ENCODE assay signal across 8 cellular contexts in genomic region chr1:88998716-88999115, GRCh38. TPM values are rescaled to one million over a fixed set of nuclear protein-coding genes. Genes with fewer than 3 reads are reported as not detected.
A peak's percentile ranks its signal among the peaks of the same experiment; 100 is the strongest.
DNase-seq lines count a peak whose midpoint lies in the region; TF ChIP-seq lines count a peak whose summit lies in the region.

No MANE protein-coding gene starts in this region.

- intact Hi-C loops in dorsolateral prefrontal cortex (cut with DNase I) = loop anchor here (5.0 kb wide), 3 partner anchors 359 to 459 kb away; no protein-coding TSS in a partner anchor

- H4K5ac ChIP-seq in H9 (ENCODE audit: insufficient read length, low read depth, low read length) (no peak overlapping the region), mesendoderm (ENCODE audit: low read length) (no peak overlapping the region)

- H3K4me3 ChIP-seq in MM.1S (ENCODE audit: low read length) = no peak overlapping the region
- no peak overlapping the region for H3K4me3 ChIP-seq in Peyer's patch
- H3K4me3 ChIP-seq in dorsolateral prefrontal cortex = no peak overlapping the region
- H3K4me3 ChIP-seq in mesendoderm (ENCODE audit: low read length) = no peak overlapping the region

- no peak overlapping the region for H3K4me2 ChIP-seq in H9 (ENCODE audit: insufficient read depth, insufficient read length, low read length)
- no peak overlapping the region for H3K4me2 ChIP-seq in MM.1S (ENCODE audit: low read depth, low read length)
- no peak overlapping the region for H3K4me2 ChIP-seq in mesendoderm (ENCODE audit: low read length)

- H3K9me3 ChIP-seq in H9 (ENCODE audit: control insufficient read depth, low read depth, low read length) (no peaks in the 10 kb centered on the region), MM.1S (replicated peaks; ENCODE audit: insufficient read depth, low read length) (no peaks in the 10 kb centered on the region), Peyer's patch (no peaks in the 10 kb centered on the region)

- H3K27me3 ChIP-seq in H9 (ENCODE audit: insufficient read depth, low read length) (no peaks in the 10 kb centered on the region), MM.1S (replicated peaks; ENCODE audit: insufficient read depth, low read length) (no peaks in the 10 kb centered on the region), Peyer's patch (no peaks in the 10 kb centered on the region), dorsolateral prefrontal cortex (no peaks in the 10 kb centered on the region), mesendoderm (ENCODE audit: insufficient read depth, low read length, poor library complexity) (no peaks in the 10 kb centered on the region)

- H3K9ac ChIP-seq in H9 (ENCODE audit: extremely low read depth, insufficient read length, low read length) (no peak overlapping the region), MM.1S (ENCODE audit: low read length) (no peak overlapping the region), mesendoderm (ENCODE audit: low read length) (no peak overlapping the region)

- H4K20me1 ChIP-seq in H9 (ENCODE audit: control insufficient read depth, insufficient read depth, insufficient read length) (no peaks in the 10 kb centered on the region), MM.1S (ENCODE audit: insufficient read depth, low read length) (no peaks in the 10 kb centered on the region)

- no peaks in the 10 kb centered on the region for H3K36me3 Mint-ChIP-seq in H9 (ENCODE audit: insufficient read depth in 1 of 3, low read depth in 3 of 3)

- H3K18ac ChIP-seq in H9 (ENCODE audit: insufficient read length, low read depth, low read length) (no peak overlapping the region), mesendoderm (ENCODE audit: low read length) (no peak overlapping the region)

- H3K14ac ChIP-seq in H9 (ENCODE audit: insufficient read depth, low read length) = no peak overlapping the region

- H2AK5ac ChIP-seq in H9 (ENCODE audit: insufficient read length, low read length) (no peak overlapping the region), mesendoderm (ENCODE audit: low read length) (no peak overlapping the region)

- peak; percentile 57 for DNase-seq in A172 (ENCODE audit: low spot score)
- DNase-seq in GM04503 (ENCODE audit: low read depth) = peak; percentile 18
- DNase-seq in H9 = no peak
- peak; percentile 79 for DNase-seq in MM.1S
- DNase-seq in Peyer's patch = no peak
- no peak for DNase-seq in dorsolateral prefrontal cortex
- peak; percentile 79 for DNase-seq in mesendoderm
- DNase-seq in 8988T = no peak

- peaks cover under 1% of the 10 kb centered on the region for H3K23me2 ChIP-seq in H9 (ENCODE audit: insufficient read length, low read depth, low read length, poor library complexity, severe bottlenecking)

- no peaks in the 10 kb centered on the region for H3K9me2 ChIP-seq in MM.1S (replicated peaks; ENCODE audit: insufficient read depth, low read length)

- peak; percentile 68 for TF ChIP-seq CTCF in H9 (conservative IDR thresholded peaks at IDR 0.05)
- TF ChIP-seq CTCF in MM.1S (IDR thresholded peaks at IDR 0.05; ENCODE audit: low read length) = peak; percentile 38
- TF ChIP-seq CTCF in Peyer's patch (IDR thresholded peaks at IDR 0.05) = peak in 5 of 6 experiments; percentile 62 to 87 (median 78)
- peak; percentile 57 to 92 (median 76) for TF ChIP-seq CTCF in dorsolateral prefrontal cortex (IDR thresholded peaks at IDR 0.05 in 54 of 56, conservative IDR thresholded peaks at IDR 0.05 in 2 of 56; ENCODE audit: low read depth in 1 of 56, partially characterized antibody in 56 of 56)

- H3K79me1 ChIP-seq in H9 (ENCODE audit: insufficient read depth, low read depth, low read length, poor library complexity, severe bottlenecking) (no peaks in the 10 kb centered on the region), mesendoderm (ENCODE audit: low read length) (no peaks in the 10 kb centered on the region)

- H2BK5ac ChIP-seq in H9 (ENCODE audit: insufficient read length, low read length) = no peak overlapping the region
- no peak overlapping the region for H2BK5ac ChIP-seq in mesendoderm (ENCODE audit: low read length)

- no peak overlapping the region for H2BK20ac ChIP-seq in H9 (ENCODE audit: low read depth, low read length, poor library complexity, severe bottlenecking)

- H3K4ac ChIP-seq in H9 (ENCODE audit: low read depth, low read length) = no peak overlapping the region
- no peak overlapping the region for H3K4ac ChIP-seq in mesendoderm (ENCODE audit: low read depth, low read length)

- no peak overlapping the region for H2BK12ac ChIP-seq in H9 (ENCODE audit: insufficient read length, low read depth, low read length)

- no peak overlapping the region for H3K27ac ChIP-seq in H9 (ENCODE audit: insufficient read length, low read depth, low read length)
- H3K27ac ChIP-seq in MM.1S (ENCODE audit: low read length) = no peak overlapping the region
- no peak overlapping the region for H3K27ac ChIP-seq in Peyer's patch
- peak overlapping the region in 1 of 59 donors; percentile 1 for H3K27ac ChIP-seq in dorsolateral prefrontal cortex
- no peak overlapping the region for H3K27ac ChIP-seq in mesendoderm (ENCODE audit: low read depth, low read length)

- no peak for TF ChIP-seq POLR2A in Peyer's patch (IDR thresholded peaks at IDR 0.05)

- no peak overlapping the region for H2BK15ac ChIP-seq in H9 (ENCODE audit: low read depth, low read length)
- no peak overlapping the region for H2BK15ac ChIP-seq in mesendoderm (replicated peaks; ENCODE audit: low read depth)

- no CpG with 5 or more reads among the region's 2 CpGs for WGBS in H9 (ENCODE audit: extremely low coverage, insufficient read length, low lambda C conversion rate)
- WGBS in mesendoderm (ENCODE audit: extremely low coverage, insufficient coverage, low lambda C conversion rate) = no CpG with 5 or more reads among the region's 2 CpGs

- H3K23ac ChIP-seq in H9 (ENCODE audit: insufficient read length, low read depth, low read length) = no peak overlapping the region
- no peak overlapping the region for H3K23ac ChIP-seq in mesendoderm (ENCODE audit: low read length)

- H3K27ac Mint-ChIP-seq in H9 = no peak overlapping the region

- H3K27me3 Mint-ChIP-seq in H9 (ENCODE audit: low read depth) = no peaks in the 10 kb centered on the region

- no peak overlapping the region for H2AFZ ChIP-seq in H9 (ENCODE audit: low read length)
- H2AFZ ChIP-seq in MM.1S (ENCODE audit: low read length) = no peak overlapping the region

- H3T11ph ChIP-seq in H9 (ENCODE audit: low read length) = no peak overlapping the region

- no peak overlapping the region for H2BK120ac ChIP-seq in H9 (ENCODE audit: low read depth, low read length, poor library complexity, severe bottlenecking)
- no peak overlapping the region for H2BK120ac ChIP-seq in mesendoderm (ENCODE audit: low read depth, low read length)

- H3K4me3 Mint-ChIP-seq in H9 = no peak overlapping the region

- H4K8ac ChIP-seq in H9 (replicated peaks; ENCODE audit: insufficient read length, low read depth, low read length) = no peak overlapping the region
- H4K8ac ChIP-seq in mesendoderm (ENCODE audit: low read depth, low read length) = no peak overlapping the region

- H3K4me1 ChIP-seq in H9 (ENCODE audit: insufficient read depth, low read length) = peaks cover 3% of the 10 kb centered on the region; the same call in 1 of the 2 replicates
- H3K4me1 ChIP-seq in MM.1S (ENCODE audit: low read length) = peaks cover 12% of the 10 kb centered on the region
- H3K4me1 ChIP-seq in Peyer's patch = peaks cover 0 to under 1% (median 0%) of the 10 kb centered on the region in 4 donors
- peaks cover under 1% of the 10 kb centered on the region for H3K4me1 ChIP-seq in mesendoderm (ENCODE audit: control insufficient read depth, low read depth, low read length)

- no peaks in the 10 kb centered on the region for H3K9me3 Mint-ChIP-seq in H9

- peaks cover 7% of the 10 kb centered on the region in 2 experiments; a peak in 2 of 4 replicates for H3K4me1 Mint-ChIP-seq in H9

- H3K56ac ChIP-seq in H9 (ENCODE audit: insufficient read length, low read depth, low read length) = no peak overlapping the region
- H3K56ac ChIP-seq in mesendoderm (ENCODE audit: low read length) = no peak overlapping the region

- H3F3A ChIP-seq in MM.1S (ENCODE audit: insufficient read depth, low read length) = no peaks in the 10 kb centered on the region

- H3K36me3 ChIP-seq in MM.1S (replicated peaks; ENCODE audit: insufficient read depth, low read length) (no peaks in the 10 kb centered on the region), Peyer's patch (no peaks in the 10 kb centered on the region), mesendoderm (ENCODE audit: control insufficient read depth, insufficient read depth, low read length) (no peaks in the 10 kb centered on the region)

- no peak overlapping the region for H4K91ac ChIP-seq in H9 (ENCODE audit: insufficient read length, low read depth, low read length)

- H3K79me2 ChIP-seq in H9 (ENCODE audit: insufficient read depth, low read length) (no peaks in the 10 kb centered on the region), MM.1S (ENCODE audit: low read length) (no peaks in the 10 kb centered on the region), mesendoderm (ENCODE audit: control insufficient read depth, insufficient read depth, low read length) (no peaks in the 10 kb centered on the region)

RNA-seq across cellular contexts. Expression of gene KYAT3, which starts 6.3 kb away (rescaled TPM):
- 16.4 and 20.3 TPM in 2 replicates for total RNA-seq in A172 (2014; rRNA removed; shearing (Covaris generic))
- 53.3 and 56.1 TPM in 2 replicates for total RNA-seq in H9 (2021)
- total RNA-seq in Peyer's patch = 10 to 100 TPM; 15.1 to 24.9 (median 20.9) TPM
- 10 to 100 TPM in 109 of 120 experiments, 1 to 10 TPM in 11; 6.5 to 36.6 (median 19.3) TPM for total RNA-seq in dorsolateral prefrontal cortex
- polyA plus RNA-seq in mesendoderm (2013, experiment 1 of 2) = 23.4 TPM
- 23.5 TPM for polyA plus RNA-seq in mesendoderm (2013, experiment 2 of 2)

RNA-seq across cellular contexts. Expression of gene RBMXL1, which starts 6.3 kb away (rescaled TPM):
- total RNA-seq in A172 (2014; rRNA removed; shearing (Covaris generic)) = 2.2 TPM in 2 replicates
- total RNA-seq in H9 (2021) (35.3 and 35.4 TPM in 2 replicates), Peyer's patch (10 to 100 TPM in 1 of 4 donors, 1 to 10 TPM in 3; 8.3 to 12.4 (median 8.8) TPM), dorsolateral prefrontal cortex (10 to 100 TPM; 15.8 to 39.3 (median 23.6) TPM)
- 13.4 TPM for polyA plus RNA-seq in mesendoderm (2013, experiment 1 of 2)
- polyA plus RNA-seq in mesendoderm (2013, experiment 2 of 2) = 13.4 TPM

RNA-seq across cellular contexts. Expression of gene GBP3, which starts 23.9 kb away (rescaled TPM):
- 1.7 and 4.8 TPM in 2 replicates for total RNA-seq in A172 (2014; rRNA removed; shearing (Covaris generic))
- total RNA-seq in H9 (2021) (not detected in 2 replicates), Peyer's patch (100 to 1,000 TPM in 2 of 4 donors, 10 to 100 TPM in 2; 47.0 to 180 (median 90.0) TPM), dorsolateral prefrontal cortex (10 to 100 TPM in 8 of 120 experiments, 1 to 10 TPM in 108, under 1 TPM in 3, not detected in 1; 0.51 to 26.4 (median 4.8) TPM)
- polyA plus RNA-seq in mesendoderm (2013, experiment 1 of 2) = not detected
- not detected for polyA plus RNA-seq in mesendoderm (2013, experiment 2 of 2)

Comparison
In these comparisons a context has a peak if more than half of its experiments do, and no peak if none do; other contexts are left out.
1. DNase-seq: peak in A172 (single experiment), GM04503 (single experiment), MM.1S (single experiment) and mesendoderm (single experiment); none in H9 (single experiment), Peyer's patch (0 of 3), dorsolateral prefrontal cortex (0 of 10) and 8988T (single experiment).
2. Peak in every context shown above with its lines, with median percentiles within 50 percentile points of each other: CTCF ChIP-seq.